In the genomic region with DNA sequence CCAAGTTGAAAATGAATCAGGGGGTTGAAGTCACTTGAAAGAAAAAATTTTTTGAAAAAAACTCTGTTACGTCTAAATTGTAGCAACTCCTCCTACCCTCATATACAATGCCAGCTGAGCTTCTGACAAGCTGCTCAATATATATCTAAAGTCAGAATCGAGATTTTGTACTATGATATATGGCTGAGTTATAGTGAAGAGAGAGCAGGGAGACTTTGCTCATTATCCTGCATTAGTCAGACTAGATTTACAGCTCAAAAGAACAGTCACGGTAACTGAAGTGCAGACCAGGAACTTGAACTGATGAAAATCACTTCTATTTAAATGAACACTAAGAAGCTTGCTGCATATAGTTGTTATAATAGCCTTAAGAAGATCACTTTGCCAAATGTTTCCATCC, we compare ENCODE assay signal across 25 cellular contexts.
"Had no signal": no experiment of that assay in that cellular context is flagged by ENCODE, and none has a peak within 500 bp of the region (broad histone marks: within the 10 kb centered on the region; RNA-seq: fewer than 3 reads in every experiment).

No MANE protein-coding gene starts in this region.

- H3K4me3 ChIP-seq: MG63, Peyer's patch, SJCRH30 had no signal

- DNase-seq: activated CD4-positive, alpha-beta memory T cell treated with anti-CD3 and anti-CD28 coated beads for 36 hours; activated CD4-positive, alpha-beta T cell treated with anti-CD3 and anti-CD28 coated beads, Interleukin-2, amount 10 ng/mL, durations not matched to agents 7 days and 5 days; activated CD4-positive, CD25-positive, alpha-beta regulatory T cell; activated CD8-positive, alpha-beta memory T cell treated with anti-CD3 and anti-CD28 coated beads for 24 hours; activated effector memory CD4-positive, alpha-beta T cell treated with anti-CD3 and anti-CD28 coated beads, Interleukin-2, amount 50 U/mL, for 16 hours; activated naive CD4-positive, alpha-beta T cell treated with Interleukin-2 at 50 U/mL for 16 hours; activated naive CD8-positive, alpha-beta T cell treated with anti-CD3 and anti-CD28 coated beads, Interleukin-2, amount 50 U/mL, for 24 hours; activated T-cell treated with anti-CD3 and anti-CD28 coated beads, Interleukin-2, amount 50 U/mL, for 4 hours; MG63; MV-4-11; NCI-H1092 treated with DMSO at 0.1 percent for 48 hours; NCI-H1417 treated with DMSO at 0.1 percent for 48 hours; NCI-H1694; NCI-H2029; NCI-H2107; NCI-H2171 treated with DMSO at 0.1 percent for 48 hours; NCI-H345; NCI-H510A; NCI-H526 treated with DMSO at 0.1 percent for 48 hours; Peyer's patch; Right ventricle myocardium superior; SJCRH30; T-helper 9 cell had no signal

- H3K4me1 ChIP-seq: Peyer's patch, SJCRH30 had no signal

- H3K9me3 ChIP-seq: MG63, Peyer's patch, SJCRH30 had no signal

- ATAC-seq: activated naive CD4-positive, alpha-beta T cell treated with anti-CD3 and anti-CD28 coated beads, Interleukin-2, amount 50 U/mL, for 72 hours; activated naive CD8-positive, alpha-beta T cell treated with anti-CD3 and anti-CD28 coated beads, Interleukin-2, amount 50 U/mL, for 24 hours; activated T-cell treated with anti-CD3 and anti-CD28 coated beads, Interleukin-2, amount 50 U/mL, for 4 hours had no signal

- H3K27me3 ChIP-seq: MG63, Peyer's patch, SJCRH30 had no signal

- H3K36me3 ChIP-seq: MG63, Peyer's patch, SJCRH30 had no signal

- H3K27ac ChIP-seq: Peyer's patch, RWPE1, SJCRH30 had no signal
